Comparison of ENCODE assay signal across 17 cellular contexts in genomic region chr3:107220538-107220937, GRCh38.
A peak's percentile ranks its signal among the peaks of the same experiment; 100 is the strongest.
DNase-seq lines count a peak whose midpoint lies in the region; ATAC-seq and TF ChIP-seq lines count a peak whose summit lies in the region.
"Had no signal": no experiment of that assay in that cellular context is flagged by ENCODE, and none has a peak within 500 bp of the region (broad histone marks: within the 10 kb centered on the region; RNA-seq: fewer than 3 reads in every experiment).

No MANE protein-coding gene starts in this region.

- no peaks in the 10 kb centered on the region for H3K36me3 ChIP-seq in RWPE2 (ENCODE audit: low read depth)
- H3K36me3 ChIP-seq: BLaER1 had no signal

- peaks cover 56% of the 10 kb centered on the region for H3K4me1 ChIP-seq in RWPE2 (ENCODE audit: insufficient read depth, poor library complexity, severe bottlenecking)
- H3K4me1 ChIP-seq: BLaER1 had no signal

- no peak for ATAC-seq in RWPE2 (ENCODE audit: low read depth)
- no peak for ATAC-seq in GM18520 (IDR thresholded peaks at IDR 0.05; ENCODE audit: unreplicated experiment)
- ATAC-seq: GM12878 had no signal

- TF ChIP-seq CTCF in RWPE2 (IDR thresholded peaks at IDR 0.05; ENCODE audit: poor library complexity, severe bottlenecking) (no peak), nephron (IDR thresholded peaks at IDR 0.05; ENCODE audit: unreplicated experiment in 3 of 3) (no peak)

- no peak overlapping the region for H3K4me3 ChIP-seq in RWPE2 (ENCODE audit: severe bottlenecking)
- H3K4me3 ChIP-seq: BLaER1, GM12878 had no signal

- DNase-seq in EH (ENCODE audit: low read depth) (peak; percentile 50), RWPE2 (ENCODE audit: low spot score) (no peak), fibroblast of gingiva (ENCODE audit: low read depth) (peak; percentile 33), SKM-1 treated with dmso at 0.1 percent for 144 hours (lab: John Stamatoyannopoulos, UW; ENCODE audit: unreplicated experiment) (no peak), germinal center (ENCODE audit: low spot score) (no peak), KBM-7 (no peak)
- DNase-seq: CD4-positive, alpha-beta memory T cell; DMS153; NCI-H1694 treated with DMSO at 0.1 percent for 48 hours; NCI-H2107; NCI-H510A; NCI-H748 treated with DMSO at 0.1 percent for 48 hours; SHP77 treated with DMSO at 0.1 percent for 48 hours had no signal

- in situ Hi-C loops in KBM-7 (cut with MboI; ENCODE audit: low pct_unique_long_range_greater_than_20kb, low sequenced_read_pairs) = no loop called here

- H3K36me3 Mint-ChIP-seq in nephron (ENCODE audit: low read depth) = no peaks in the 10 kb centered on the region
- H3K36me3 Mint-ChIP-seq: CD4-positive, alpha-beta memory T cell had no signal

- no peaks in the 10 kb centered on the region for H3K9me3 ChIP-seq in RWPE2 (ENCODE audit: severe bottlenecking)
- H3K9me3 ChIP-seq: BLaER1 had no signal

- peak overlapping the region; percentile 51 for H3K27ac ChIP-seq in RWPE2 (ENCODE audit: poor library complexity, severe bottlenecking)
- H3K27ac ChIP-seq: BLaER1 had no signal

- no peaks in the 10 kb centered on the region for H3K27me3 ChIP-seq in RWPE2 (ENCODE audit: insufficient read depth, poor library complexity, severe bottlenecking)
- H3K27me3 ChIP-seq: BLaER1 had no signal

- peak overlapping the region in 2 of 3 experiments; percentile 22 to 24 for H3K27ac Mint-ChIP-seq in nephron
- H3K27ac Mint-ChIP-seq: CD4-positive, alpha-beta memory T cell had no signal

- H3K9me3 Mint-ChIP-seq in nephron = peaks cover 3% of the 10 kb centered on the region

- peaks cover 29% of the 10 kb centered on the region for H3K4me1 Mint-ChIP-seq in nephron
- H3K4me1 Mint-ChIP-seq: CD4-positive, alpha-beta memory T cell had no signal

- no peaks in the 10 kb centered on the region for H3K27me3 Mint-ChIP-seq in nephron (ENCODE audit: low read depth)

- H3K4me3 Mint-ChIP-seq in nephron = no peak overlapping the region
- H3K4me3 Mint-ChIP-seq: CD4-positive, alpha-beta memory T cell had no signal

Comparison
In these comparisons a context has a peak if more than half of its experiments do, and no peak if none do; other contexts are left out.
1. DNase-seq: peak in EH (single experiment) and fibroblast of gingiva (single experiment); none in RWPE2 (single experiment), SKM-1 treated with dmso at 0.1 percent for 144 hours (single experiment), germinal center (single experiment) and KBM-7 (single experiment).